ENCODE assay signal across 12 cellular contexts in the genomic region with DNA sequence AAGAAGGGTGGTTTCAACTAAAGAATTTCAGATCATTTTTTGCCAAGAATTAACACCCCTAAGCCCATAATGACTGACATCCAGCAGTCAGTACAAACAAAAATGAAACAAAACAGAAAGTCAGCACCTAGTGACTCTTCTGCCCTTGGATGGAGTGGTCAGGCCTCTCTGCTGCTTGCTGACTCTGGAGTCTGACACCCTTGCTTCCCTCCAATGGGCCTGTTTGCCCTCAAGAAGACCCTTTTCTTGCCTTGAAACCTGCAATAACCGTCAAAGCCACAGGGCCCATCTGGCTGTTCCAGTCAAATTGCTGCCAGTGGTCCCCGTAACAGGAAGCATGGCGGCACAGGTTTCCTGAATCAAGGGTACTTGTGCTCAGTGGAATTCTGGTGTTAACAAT. TPM values are rescaled to one million over a fixed set of nuclear protein-coding genes. Genes with fewer than 3 reads are reported as not detected.
A peak's percentile ranks its signal among the peaks of the same experiment; 100 is the strongest.
DNase-seq lines count a peak whose midpoint lies in the region; ATAC-seq and TF ChIP-seq lines count a peak whose summit lies in the region.
"Had no signal": no experiment of that assay in that cellular context is flagged by ENCODE, and none has a peak within 500 bp of the region (broad histone marks: within the 10 kb centered on the region; RNA-seq: fewer than 3 reads in every experiment).

No MANE protein-coding gene starts in this region.

- H3K9me3 ChIP-seq in thyroid gland (no peaks in the 10 kb centered on the region), right cardiac atrium (ENCODE audit: control insufficient read depth, low read length) (no peaks in the 10 kb centered on the region)
- H3K9me3 ChIP-seq: heart left ventricle, SJSA1 had no signal

- no peaks in the 10 kb centered on the region for H3K36me3 Mint-ChIP-seq in activated naive CD4-positive, alpha-beta T cell treated with anti-CD3 and anti-CD28 coated beads, Interleukin-2, amount 50 U/mL, for 24 hours
- H3K36me3 Mint-ChIP-seq in activated T-helper 1 cell treated with anti-CD3 and anti-CD28 coated beads, Interleukin-12 subunit alpha, Interleukin-12 subunit beta, Interleukin-2, Interleukin-4 antibody, amounts not matched to agents 30 ng/mL and 10 ng/mL and 1 ng/mL, durations not matched to agents 14 hours and 24 hours and 36 hours (ENCODE audit: low read depth), result peaks cover 15% of the 10 kb centered on the region

- no peak overlapping the region for H3K4me3 ChIP-seq in thyroid gland (replicated peaks in 1 of 3)
- H3K4me3 ChIP-seq in right cardiac atrium (ENCODE audit: low read length), result no peak overlapping the region
- H3K4me3 ChIP-seq: heart left ventricle, SJSA1 had no signal

- H3K27ac Mint-ChIP-seq in activated naive CD4-positive, alpha-beta T cell treated with anti-CD3 and anti-CD28 coated beads, Interleukin-2, amount 50 U/mL, for 24 hours, result peak overlapping the region; percentile 23
- H3K27ac Mint-ChIP-seq in activated T-helper 1 cell treated with anti-CD3 and anti-CD28 coated beads, Interleukin-12 subunit alpha, Interleukin-12 subunit beta, Interleukin-2, Interleukin-4 antibody, amounts not matched to agents 30 ng/mL and 10 ng/mL and 1 ng/mL, durations not matched to agents 14 hours and 24 hours and 36 hours, result peak overlapping the region; percentile 73

- H3K27ac ChIP-seq in thyroid gland (no peak overlapping the region), right cardiac atrium (ENCODE audit: low read length) (no peak overlapping the region)

- intact Hi-C loops in activated T-helper 1 cell treated with anti-CD3 and anti-CD28 coated beads, Interleukin-12 subunit alpha, Interleukin-12 subunit beta, Interleukin-2, Interleukin-4 antibody, amounts not matched to agents 30 ng/mL and 10 ng/mL and 1 ng/mL, durations not matched to agents 14 hours and 24 hours and 36 hours (cut with micrococcal nuclease), result loop anchor here (5.0 kb wide), 1 partner anchor 1139 kb away; the partner anchor contains the start of gene NR4A2
- intact Hi-C loops in thyroid gland (cut with DNase I) (no loop called here), right cardiac atrium (cut with DNase I) (no loop called here)

- no peaks in the 10 kb centered on the region for H3K9me3 Mint-ChIP-seq in activated naive CD4-positive, alpha-beta T cell treated with anti-CD3 and anti-CD28 coated beads, Interleukin-2, amount 50 U/mL, for 24 hours
- no peaks in the 10 kb centered on the region for H3K9me3 Mint-ChIP-seq in activated T-helper 1 cell treated with anti-CD3 and anti-CD28 coated beads, Interleukin-12 subunit alpha, Interleukin-12 subunit beta, Interleukin-2, Interleukin-4 antibody, amounts not matched to agents 30 ng/mL and 10 ng/mL and 1 ng/mL, durations not matched to agents 14 hours and 24 hours and 36 hours

- no peak for TF ChIP-seq POLR2A in thyroid gland (IDR thresholded peaks at IDR 0.05)

- H3K4me1 ChIP-seq in thyroid gland, result no peaks in the 10 kb centered on the region
- no peaks in the 10 kb centered on the region for H3K4me1 ChIP-seq in right cardiac atrium (ENCODE audit: control insufficient read depth, insufficient read depth, low read length)

- H3K27me3 ChIP-seq in thyroid gland (no peaks in the 10 kb centered on the region), right cardiac atrium (ENCODE audit: control insufficient read depth, insufficient read depth) (no peaks in the 10 kb centered on the region)
- H3K27me3 ChIP-seq: heart left ventricle, SJSA1 had no signal

- WGBS in thyroid gland, 2 donors, result 86 to 94% methylated on average over 3 of the region's 3 CpGs
- 89% methylated on average over 3 of the region's 3 CpGs for WGBS in right cardiac atrium

- DNase-seq in activated naive CD4-positive, alpha-beta T cell treated with Interleukin-2 at 50 U/mL for 16 hours, result no peak
- DNase-seq in activated T-helper 1 cell treated with anti-CD3 and anti-CD28 coated beads, Interleukin-12 subunit alpha, Interleukin-12 subunit beta, Interleukin-2, Interleukin-4 antibody, amounts not matched to agents 30 ng/mL and 10 ng/mL and 1 ng/mL, durations not matched to agents 14 hours and 24 hours and 36 hours (ENCODE audit: low spot score), result no peak
- no peak for DNase-seq in NCI-H345 (lab: John Stamatoyannopoulos, UW)
- no peak for DNase-seq in HPDE6-E6E7 (ENCODE audit: extremely low spot score)
- DNase-seq in thyroid gland, result no peak
- no peak for DNase-seq in right cardiac atrium
- DNase-seq: heart left ventricle, mammary epithelial cell had no signal

- peak; percentile 15 for ATAC-seq in HG03066 (IDR thresholded peaks at IDR 0.05; ENCODE audit: low read depth, unreplicated experiment)
- ATAC-seq in right cardiac atrium, result no peak
- ATAC-seq: heart left ventricle, sciatic nerve had no signal

- no peaks in the 10 kb centered on the region for H3K27me3 Mint-ChIP-seq in activated naive CD4-positive, alpha-beta T cell treated with anti-CD3 and anti-CD28 coated beads, Interleukin-2, amount 50 U/mL, for 24 hours
- no peaks in the 10 kb centered on the region for H3K27me3 Mint-ChIP-seq in activated T-helper 1 cell treated with anti-CD3 and anti-CD28 coated beads, Interleukin-12 subunit alpha, Interleukin-12 subunit beta, Interleukin-2, Interleukin-4 antibody, amounts not matched to agents 30 ng/mL and 10 ng/mL and 1 ng/mL, durations not matched to agents 14 hours and 24 hours and 36 hours (ENCODE audit: insufficient read depth)

- TF ChIP-seq CTCF in thyroid gland (IDR thresholded peaks at IDR 0.05), result no peak

- peaks cover 79% of the 10 kb centered on the region for H3K4me1 Mint-ChIP-seq in activated naive CD4-positive, alpha-beta T cell treated with anti-CD3 and anti-CD28 coated beads, Interleukin-2, amount 50 U/mL, for 24 hours
- H3K4me1 Mint-ChIP-seq in activated T-helper 1 cell treated with anti-CD3 and anti-CD28 coated beads, Interleukin-12 subunit alpha, Interleukin-12 subunit beta, Interleukin-2, Interleukin-4 antibody, amounts not matched to agents 30 ng/mL and 10 ng/mL and 1 ng/mL, durations not matched to agents 14 hours and 24 hours and 36 hours (ENCODE audit: low read depth), result peaks cover 90% of the 10 kb centered on the region

- H3K36me3 ChIP-seq in thyroid gland, result no peaks in the 10 kb centered on the region
- H3K36me3 ChIP-seq: heart left ventricle, SJSA1 had no signal

- H3K4me3 Mint-ChIP-seq in activated naive CD4-positive, alpha-beta T cell treated with anti-CD3 and anti-CD28 coated beads, Interleukin-2, amount 50 U/mL, for 24 hours, result no peak overlapping the region
- peak overlapping the region; percentile 45 for H3K4me3 Mint-ChIP-seq in activated T-helper 1 cell treated with anti-CD3 and anti-CD28 coated beads, Interleukin-12 subunit alpha, Interleukin-12 subunit beta, Interleukin-2, Interleukin-4 antibody, amounts not matched to agents 30 ng/mL and 10 ng/mL and 1 ng/mL, durations not matched to agents 14 hours and 24 hours and 36 hours

RNA-seq across cellular contexts. Expression of gene CYTIP, which starts 27.2 kb away (rescaled TPM):
- 296 and 302 TPM in 2 replicates for total RNA-seq in activated T-helper 1 cell treated with anti-CD3 and anti-CD28 coated beads, Interleukin-12 subunit alpha, Interleukin-12 subunit beta, Interleukin-2, Interleukin-4 antibody, amounts not matched to agents 30 ng/mL and 10 ng/mL and 1 ng/mL, durations not matched to agents 14 hours and 24 hours and 36 hours
- total RNA-seq in thyroid gland, result 10 to 100 TPM in 1 of 4 donors, 1 to 10 TPM in 3; 3.2 to 10.6 (median 7.2) TPM
- 1 to 10 TPM; 2.3 to 4.2 (median 3.2) TPM for total RNA-seq in right cardiac atrium
- polyA plus RNA-seq in right cardiac atrium, result 1.3 TPM
- total RNA-seq: mammary epithelial cell, SJSA1 had no signal
- polyA plus RNA-seq: mammary epithelial cell had no signal

Comparison
In these comparisons a context has a peak if more than half of its experiments do, and no peak if none do; other contexts are left out.
1. RNA of gene CYTIP, which starts 27.2 kb away (total RNA-seq): 296 to 302 TPM in activated T-helper 1 cell treated with anti-CD3 and anti-CD28 coated beads, Interleukin-12 subunit alpha, Interleukin-12 subunit beta, Interleukin-2, Interleukin-4 antibody, amounts not matched to agents 30 ng/mL and 10 ng/mL and 1 ng/mL, durations not matched to agents 14 hours and 24 hours and 36 hours; 3.2 to 10.6 TPM in thyroid gland and 2.3 to 4.2 TPM in right cardiac atrium; every median in the first group is over 10 times any median in the second.